25 cellular contexts compared by ENCODE assay signal in the genomic region with DNA sequence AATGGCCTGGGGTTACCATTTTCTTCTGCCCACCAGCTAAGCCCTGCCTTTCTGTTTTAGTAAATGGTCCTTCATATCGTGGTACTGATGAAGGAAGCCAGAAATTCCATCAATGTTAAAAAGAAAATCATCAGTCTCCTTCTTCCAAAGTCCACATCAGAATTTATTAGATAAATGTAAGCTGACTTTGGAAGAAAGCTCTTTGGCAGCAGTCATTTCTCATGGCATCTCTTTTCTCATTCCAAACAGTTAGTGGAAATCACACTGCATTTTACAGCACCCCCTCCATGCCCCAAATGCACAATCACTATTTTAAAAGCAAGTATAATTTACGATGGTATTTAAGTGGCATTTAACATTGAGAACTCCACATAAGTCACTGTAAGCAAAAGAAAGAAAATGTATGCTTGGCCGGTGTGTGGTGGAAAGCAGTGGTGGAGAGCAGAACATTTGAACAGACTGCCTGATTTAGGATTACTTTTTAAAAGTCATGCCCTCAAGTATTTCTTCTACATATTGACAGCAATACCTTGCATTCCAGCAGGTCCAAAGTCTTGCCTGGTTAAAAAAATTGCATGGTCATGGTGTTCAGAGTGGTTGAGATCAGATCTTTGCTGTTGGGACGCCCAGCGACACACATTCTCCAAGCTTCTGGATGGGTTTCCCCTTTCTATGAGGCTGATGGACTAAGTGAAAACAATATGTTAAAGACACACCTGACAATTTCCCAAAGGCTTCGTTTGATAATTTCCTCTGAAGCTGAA.
A peak's percentile ranks its signal among the peaks of the same experiment; 100 is the strongest.
DNase-seq lines count a peak whose midpoint lies in the region; ATAC-seq and TF ChIP-seq lines count a peak whose summit lies in the region.
"Had no signal": no experiment of that assay in that cellular context is flagged by ENCODE, and none has a peak within 500 bp of the region (broad histone marks: within the 10 kb centered on the region; RNA-seq: fewer than 3 reads in every experiment).

No MANE protein-coding gene starts in this region.

- H3K4me1 Mint-ChIP-seq in MCF 10A (ENCODE audit: insufficient read depth, unreplicated experiment): peaks cover 21% of the 10 kb centered on the region
- peaks cover 16% of the 10 kb centered on the region for H3K4me1 Mint-ChIP-seq in activated CD8-positive, alpha-beta memory T cell treated with anti-CD3 and anti-CD28 coated beads, Interleukin-2, amount 10 ng/mL, durations not matched to agents 7 days and 5 days

- peak overlapping the region; percentile 64 for H3K4me2 ChIP-seq in mammary epithelial cell (ENCODE audit: insufficient read depth, low read depth, low read length)

- in situ Hi-C loops in mammary epithelial cell (cut with MboI; ENCODE audit: low sequenced_read_pairs in 2 of 2): loop anchor here in 1 of 2 donors (25.0 kb wide), 1 partner anchor 692 kb away; no protein-coding TSS in a partner anchor

- POLR2A ChIA-PET in MCF 10A (lab: Yijun Ruan, JAX): interaction anchor here (0.6 to 1.0 kb wide), 2 partner anchors 25 to 404 kb away, joined by 3 read pairs; no protein-coding TSS in a partner anchor

- no peaks in the 10 kb centered on the region for H3K9me3 Mint-ChIP-seq in MCF 10A (ENCODE audit: unreplicated experiment)
- H3K9me3 Mint-ChIP-seq in activated CD8-positive, alpha-beta memory T cell treated with anti-CD3 and anti-CD28 coated beads, Interleukin-2, amount 10 ng/mL, durations not matched to agents 7 days and 5 days (ENCODE audit: low read depth): no peaks in the 10 kb centered on the region
- H3K9me3 Mint-ChIP-seq: activated CD4-positive, alpha-beta T cell treated with anti-CD3 and anti-CD28 coated beads, Interleukin-2, amount 10 ng/mL, durations not matched to agents 24 days and 14 days; activated T-cell treated with anti-CD3 and anti-CD28 coated beads, Interleukin-2, amount 50 U/mL, for 4 hours; CD8-positive, alpha-beta T cell had no signal

- no peaks in the 10 kb centered on the region for H3K36me3 Mint-ChIP-seq in MCF 10A (ENCODE audit: insufficient read depth, unreplicated experiment)
- no peaks in the 10 kb centered on the region for H3K36me3 Mint-ChIP-seq in activated CD8-positive, alpha-beta memory T cell treated with anti-CD3 and anti-CD28 coated beads, Interleukin-2, amount 10 ng/mL, durations not matched to agents 7 days and 5 days
- H3K36me3 Mint-ChIP-seq: CD8-positive, alpha-beta T cell had no signal

- dilution Hi-C loops in mammary epithelial cell (cut with HindIII; ENCODE audit: low sequenced_read_pairs): no loop called here

- no peak overlapping the region for H3K4me3 ChIP-seq in mammary epithelial cell (replicated peaks in 1 of 3; ENCODE audit: insufficient read depth in 1 of 3, low read depth in 2 of 3, low read length in 3 of 3)
- H3K4me3 ChIP-seq in adipocyte (ENCODE audit: low read length): no peak overlapping the region
- H3K4me3 ChIP-seq in upper lobe of right lung: no peak overlapping the region
- H3K4me3 ChIP-seq: adrenal gland, breast epithelium, prostate gland, testis, uterus had no signal

- H4K20me1 ChIP-seq in mammary epithelial cell (ENCODE audit: insufficient read depth, low read length): no peaks in the 10 kb centered on the region

- H3K27me3 Mint-ChIP-seq in MCF 10A (ENCODE audit: insufficient read depth, unreplicated experiment): no peaks in the 10 kb centered on the region
- H3K27me3 Mint-ChIP-seq in activated CD8-positive, alpha-beta memory T cell treated with anti-CD3 and anti-CD28 coated beads, Interleukin-2, amount 10 ng/mL, durations not matched to agents 7 days and 5 days: peaks cover 8% of the 10 kb centered on the region
- H3K27me3 Mint-ChIP-seq: activated CD4-positive, alpha-beta T cell treated with anti-CD3 and anti-CD28 coated beads, Interleukin-2, amount 10 ng/mL, durations not matched to agents 24 days and 14 days had no signal

- no TSS peak for BruUV-seq in mammary epithelial cell (replicated peaks; lab: Mats Ljungman, UMichigan)
- BruUV-seq in MCF 10A (replicated peaks; lab: Mats Ljungman, UMichigan): no TSS peak

- TF ChIP-seq CTCF in mammary epithelial cell (conservative IDR thresholded peaks at IDR 0.05 in 1 of 2, IDR thresholded peaks at IDR 0.05 in 1 of 2; ENCODE audit: extremely low read depth in 1 of 2, insufficient read depth in 1 of 2, low read depth in 1 of 2, low read length in 2 of 2) (no peak), MCF 10A (IDR thresholded peaks at IDR 0.05; ENCODE audit: unreplicated experiment) (no peak), upper lobe of right lung (IDR thresholded peaks at IDR 0.05) (no peak)

- no peak overlapping the region for H3K4me3 Mint-ChIP-seq in MCF 10A (ENCODE audit: unreplicated experiment)
- H3K4me3 Mint-ChIP-seq in activated CD8-positive, alpha-beta memory T cell treated with anti-CD3 and anti-CD28 coated beads, Interleukin-2, amount 10 ng/mL, durations not matched to agents 7 days and 5 days: no peak overlapping the region
- H3K4me3 Mint-ChIP-seq: activated CD4-positive, alpha-beta T cell treated with anti-CD3 and anti-CD28 coated beads, Interleukin-2, amount 10 ng/mL, durations not matched to agents 24 days and 14 days; activated T-cell treated with anti-CD3 and anti-CD28 coated beads, Interleukin-2, amount 50 U/mL, for 4 hours; CD8-positive, alpha-beta T cell had no signal

- ATAC-seq in activated CD8-positive, alpha-beta memory T cell treated with anti-CD3 and anti-CD28 coated beads, Interleukin-2, amount 10 ng/mL, durations not matched to agents 7 days and 5 days: no peak
- no peak for ATAC-seq in activated CD4-positive, CD25-positive, alpha-beta regulatory T cell treated with anti-CD3 and anti-CD28 coated beads, Interleukin-2, amount 50 U/mL, for 24 hours
- ATAC-seq in GM19324 (IDR thresholded peaks at IDR 0.05; ENCODE audit: low FRiP score, unreplicated experiment): no peak
- ATAC-seq in upper lobe of right lung: no peak
- ATAC-seq: CD8-positive, alpha-beta T cell; Right ventricle myocardium inferior had no signal

- peak overlapping the region; percentile 65 for H2AFZ ChIP-seq in mammary epithelial cell (ENCODE audit: low read depth, low read length)

- no peak overlapping the region for H3K9ac ChIP-seq in mammary epithelial cell (ENCODE audit: insufficient read depth, low read length)
- H3K9ac ChIP-seq in adipocyte (ENCODE audit: low read length): no peak overlapping the region

- H3K27ac ChIP-seq in mammary epithelial cell (ENCODE audit: insufficient read depth, low read depth, low read length) (peak overlapping the region; percentile 53), upper lobe of right lung (no peak overlapping the region)
- H3K27ac ChIP-seq: adrenal gland, neutrophil, prostate gland, testis, uterus, VCaP had no signal

- 82% methylated on average over 6 of the region's 6 CpGs for WGBS in mammary epithelial cell (ENCODE audit: low coverage, missing lambda C conversion rate)

- H3K79me2 ChIP-seq in mammary epithelial cell (ENCODE audit: insufficient read depth, low read length): no peaks in the 10 kb centered on the region

- H3K27me3 ChIP-seq in mammary epithelial cell (ENCODE audit: insufficient read depth, low read length) (no peaks in the 10 kb centered on the region), adipocyte (replicated peaks; ENCODE audit: control insufficient read depth, insufficient read depth, low read length) (no peaks in the 10 kb centered on the region), upper lobe of right lung (no peaks in the 10 kb centered on the region)
- H3K27me3 ChIP-seq: adrenal gland, breast epithelium, testis, uterus had no signal

- CTCF ChIA-PET in mammary epithelial cell (lab: Charles Lee; ENCODE audit: low non-redundant PET): no interaction called here
- CTCF ChIA-PET in MCF 10A (lab: Yijun Ruan, JAX): interaction anchor here (0.6 kb wide), 1 partner anchor 743 kb away, joined by 4 read pairs; no protein-coding TSS in a partner anchor
- CTCF ChIA-PET in activated CD8-positive, alpha-beta memory T cell treated with anti-CD3 and anti-CD28 coated beads, Interleukin-2, amount 10 ng/mL, durations not matched to agents 7 days and 5 days (lab: Charles Lee): interaction anchor here (0.7 kb wide), 1 partner anchor 9 kb away, joined by 3 read pairs; no protein-coding TSS in a partner anchor

- H3K4me1 ChIP-seq in mammary epithelial cell (ENCODE audit: insufficient read depth, low read length) (peaks cover 33% of the 10 kb centered on the region), adipocyte (ENCODE audit: control insufficient read depth, insufficient read depth, low read length) (peaks cover 31% of the 10 kb centered on the region), upper lobe of right lung (no peaks in the 10 kb centered on the region)
- H3K4me1 ChIP-seq: adrenal gland, breast epithelium, testis, uterus had no signal

- H3K27ac Mint-ChIP-seq in MCF 10A (ENCODE audit: low read depth, unreplicated experiment): no peak overlapping the region
- no peak overlapping the region for H3K27ac Mint-ChIP-seq in activated CD8-positive, alpha-beta memory T cell treated with anti-CD3 and anti-CD28 coated beads, Interleukin-2, amount 10 ng/mL, durations not matched to agents 7 days and 5 days
- H3K27ac Mint-ChIP-seq: activated CD4-positive, alpha-beta T cell treated with anti-CD3 and anti-CD28 coated beads, Interleukin-2, amount 10 ng/mL, durations not matched to agents 24 days and 14 days; CD8-positive, alpha-beta T cell had no signal

- DNase-seq in mammary epithelial cell (no peak), MCF 10A (ENCODE audit: unreplicated experiment) (no peak), adipocyte (ENCODE audit: low read depth) (peak; percentile 10), fibroblast of peridontal ligament (ENCODE audit: extremely low read depth) (peak; percentile 11), upper lobe of right lung (no peak)
- no peak for DNase-seq in activated CD8-positive, alpha-beta memory T cell treated with anti-CD3 and anti-CD28 coated beads, Interleukin-2, amount 10 ng/mL, durations not matched to agents 7 days and 5 days
- DNase-seq: 8988T; activated CD4-positive, alpha-beta T cell treated with anti-CD3 and anti-CD28 coated beads, Interleukin-2, amount 10 ng/mL, durations not matched to agents 24 days and 14 days; activated T-cell treated with anti-CD3 and anti-CD28 coated beads, Interleukin-2, amount 50 U/mL, for 4 hours; adrenal gland; CD8-positive, alpha-beta T cell; DMS53; effector CD8-positive, alpha-beta T cell; HCEC 1CT; NCI-H1436 treated with DMSO at 0.1 percent for 48 hours; stimulated activated naive CD4-positive, alpha-beta T cell treated with Interleukin-2 at 50 U/mL for 16 hours; testis; uterus had no signal

- intact Hi-C loops in mammary epithelial cell (cut with micrococcal nuclease): no loop called here
- intact Hi-C loops in MCF 10A (cut with micrococcal nuclease): no loop called here
- intact Hi-C loops in upper lobe of right lung (cut with DNase I): no loop called here

- H3K9me3 ChIP-seq in mammary epithelial cell (replicated peaks; ENCODE audit: insufficient read depth, low read length) (no peaks in the 10 kb centered on the region), adipocyte (ENCODE audit: control insufficient read depth, low read length) (no peaks in the 10 kb centered on the region), upper lobe of right lung (no peaks in the 10 kb centered on the region)
- H3K9me3 ChIP-seq: adrenal gland, breast epithelium, neutrophil, prostate gland, testis, uterus had no signal

- H3K36me3 ChIP-seq in mammary epithelial cell (ENCODE audit: insufficient read depth, low read length): no peaks in the 10 kb centered on the region
- no peaks in the 10 kb centered on the region for H3K36me3 ChIP-seq in adipocyte (ENCODE audit: control insufficient read depth, insufficient read depth, low read length, severe bottlenecking)
- no peaks in the 10 kb centered on the region for H3K36me3 ChIP-seq in upper lobe of right lung
- H3K36me3 ChIP-seq: adrenal gland, breast epithelium, neutrophil, prostate gland, uterus had no signal

Comparison
In these comparisons a context has a peak if more than half of its experiments do, and no peak if none do; other contexts are left out.
1. DNase-seq: peak in adipocyte (single experiment) and fibroblast of peridontal ligament (single experiment); none in mammary epithelial cell (single experiment), MCF 10A (single experiment), activated CD8-positive, alpha-beta memory T cell treated with anti-CD3 and anti-CD28 coated beads, Interleukin-2, amount 10 ng/mL, durations not matched to agents 7 days and 5 days (single experiment) and upper lobe of right lung (single experiment).